ENCODE assay signal across 9 cellular contexts in genomic region chr11:63574856-63575602, GRCh38. TPM values are rescaled to one million over a fixed set of nuclear protein-coding genes. Genes with fewer than 3 reads are reported as not detected.
DNase-seq lines count a peak whose midpoint lies in the region; ATAC-seq and TF ChIP-seq lines count a peak whose summit lies in the region.
"Had no signal": no experiment of that assay in that cellular context is flagged by ENCODE, and none has a peak within 500 bp of the region (broad histone marks: within the 10 kb centered on the region; RNA-seq: fewer than 3 reads in every experiment).

No MANE protein-coding gene starts in this region.

- DNase-seq in GM12865 (ENCODE audit: low read depth) (no peak), immature natural killer cell (no peak), GOT3 (lab: John Stamatoyannopoulos, UW) (no peak)
- DNase-seq in activated T-helper 1 cell treated with anti-CD3 and anti-CD28 coated beads, Interleukin-12 subunit alpha, Interleukin-12 subunit beta, Interleukin-2, Interleukin-4 antibody, amounts not matched to agents 30 ng/mL and 10 ng/mL and 1 ng/mL, durations not matched to agents 14 hours and 24 hours and 36 hours (ENCODE audit: low spot score) = no peak
- DNase-seq: NCI-H187 had no signal

- peaks cover 3% of the 10 kb centered on the region for H3K36me3 Mint-ChIP-seq in activated T-helper 1 cell treated with anti-CD3 and anti-CD28 coated beads, Interleukin-12 subunit alpha, Interleukin-12 subunit beta, Interleukin-2, Interleukin-4 antibody, amounts not matched to agents 30 ng/mL and 10 ng/mL and 1 ng/mL, durations not matched to agents 14 hours and 24 hours and 36 hours (ENCODE audit: low read depth)
- H3K36me3 Mint-ChIP-seq in immature natural killer cell = peaks cover 4 to 21% (median 9%) of the 10 kb centered on the region in 3 donors

- no peaks in the 10 kb centered on the region for H3K36me3 ChIP-seq in skeletal muscle satellite cell (ENCODE audit: insufficient read depth, low read length)

- H3K9ac ChIP-seq in skeletal muscle satellite cell (ENCODE audit: low read depth, low read length) = peak overlapping the region; percentile 41

- H3K4me2 ChIP-seq in skeletal muscle satellite cell (ENCODE audit: low read length) = peak overlapping the region; percentile 75

- peaks cover 20% of the 10 kb centered on the region for H3K4me1 Mint-ChIP-seq in activated T-helper 1 cell treated with anti-CD3 and anti-CD28 coated beads, Interleukin-12 subunit alpha, Interleukin-12 subunit beta, Interleukin-2, Interleukin-4 antibody, amounts not matched to agents 30 ng/mL and 10 ng/mL and 1 ng/mL, durations not matched to agents 14 hours and 24 hours and 36 hours (ENCODE audit: low read depth)
- H3K4me1 Mint-ChIP-seq in immature natural killer cell = peaks cover 46 to 52% of the 10 kb centered on the region in 2 donors

- H3K4me3 Mint-ChIP-seq in activated T-helper 1 cell treated with anti-CD3 and anti-CD28 coated beads, Interleukin-12 subunit alpha, Interleukin-12 subunit beta, Interleukin-2, Interleukin-4 antibody, amounts not matched to agents 30 ng/mL and 10 ng/mL and 1 ng/mL, durations not matched to agents 14 hours and 24 hours and 36 hours = peak overlapping the region; percentile 71
- peak overlapping the region; percentile 80 to 92 (median 87) for H3K4me3 Mint-ChIP-seq in immature natural killer cell

- ATAC-seq in GM18505 (IDR thresholded peaks at IDR 0.05; ENCODE audit: unreplicated experiment) (no peak), SK-N-SH treated with all-trans-retinoic acid at 6 μM for 48 hours (no peak), HG03442 (IDR thresholded peaks at IDR 0.05; ENCODE audit: unreplicated experiment) (no peak)

- H3K9me3 Mint-ChIP-seq in activated T-helper 1 cell treated with anti-CD3 and anti-CD28 coated beads, Interleukin-12 subunit alpha, Interleukin-12 subunit beta, Interleukin-2, Interleukin-4 antibody, amounts not matched to agents 30 ng/mL and 10 ng/mL and 1 ng/mL, durations not matched to agents 14 hours and 24 hours and 36 hours = peaks cover 4% of the 10 kb centered on the region
- H3K9me3 Mint-ChIP-seq in immature natural killer cell = peaks cover 0 to 9% (median 2%) of the 10 kb centered on the region in 6 donors

- peak overlapping the region; percentile 45 for H3K4me3 ChIP-seq in GM12865 (ENCODE audit: low read depth, low read length)
- H3K4me3 ChIP-seq in skeletal muscle satellite cell (ENCODE audit: low read length) = peak overlapping the region; percentile 58

- peak overlapping the region; percentile 88 for H3K27ac Mint-ChIP-seq in activated T-helper 1 cell treated with anti-CD3 and anti-CD28 coated beads, Interleukin-12 subunit alpha, Interleukin-12 subunit beta, Interleukin-2, Interleukin-4 antibody, amounts not matched to agents 30 ng/mL and 10 ng/mL and 1 ng/mL, durations not matched to agents 14 hours and 24 hours and 36 hours
- peak overlapping the region; percentile 94 to 97 (median 95) for H3K27ac Mint-ChIP-seq in immature natural killer cell

- peaks cover 19% of the 10 kb centered on the region for H3K4me1 ChIP-seq in skeletal muscle satellite cell (ENCODE audit: control insufficient read depth, insufficient read depth, low read length)

- TF ChIP-seq CTCF in GM12865 (IDR thresholded peaks at IDR 0.05; ENCODE audit: insufficient read depth, low read depth, low read length, missing control alignments) = no peak

- H3K9me3 ChIP-seq in skeletal muscle satellite cell (replicated peaks; ENCODE audit: low read length) = no peaks in the 10 kb centered on the region

- TF ChIP-seq POLR2A in GM18505 (IDR thresholded peaks at IDR 0.05; ENCODE audit: borderline replicate concordance, extremely low read depth, insufficient read depth, insufficient read length) = no peak

- peaks cover 7% of the 10 kb centered on the region for H3K27me3 Mint-ChIP-seq in activated T-helper 1 cell treated with anti-CD3 and anti-CD28 coated beads, Interleukin-12 subunit alpha, Interleukin-12 subunit beta, Interleukin-2, Interleukin-4 antibody, amounts not matched to agents 30 ng/mL and 10 ng/mL and 1 ng/mL, durations not matched to agents 14 hours and 24 hours and 36 hours (ENCODE audit: insufficient read depth)
- H3K27me3 Mint-ChIP-seq in immature natural killer cell (ENCODE audit: low read depth in 3 of 3) = peaks cover 0 to 3% (median 0%) of the 10 kb centered on the region in 3 donors

- intact Hi-C loops in activated T-helper 1 cell treated with anti-CD3 and anti-CD28 coated beads, Interleukin-12 subunit alpha, Interleukin-12 subunit beta, Interleukin-2, Interleukin-4 antibody, amounts not matched to agents 30 ng/mL and 10 ng/mL and 1 ng/mL, durations not matched to agents 14 hours and 24 hours and 36 hours (cut with micrococcal nuclease) = no loop called here

- no peaks in the 10 kb centered on the region for H3K27me3 ChIP-seq in skeletal muscle satellite cell (ENCODE audit: control insufficient read depth, insufficient read depth, low read length)

TF ChIP-seq in SK-N-SH treated with all-trans-retinoic acid at 6 μM for 48 hours, 23 proteins besides CTCF, POLR2A, EP300 and RAD21 (continues in another document):
- no peak for TF ChIP-seq TCF4 (CRISPR knock-in tag; IDR thresholded peaks at IDR 0.05; ENCODE audit: borderline replicate concordance)
- no peak for TF ChIP-seq GLIS3 (CRISPR knock-in tag; IDR thresholded peaks at IDR 0.05)
- TF ChIP-seq PPARA (CRISPR knock-in tag; IDR thresholded peaks at IDR 0.05; ENCODE audit: borderline replicate concordance) = no peak
- TF ChIP-seq, protein P1, sequence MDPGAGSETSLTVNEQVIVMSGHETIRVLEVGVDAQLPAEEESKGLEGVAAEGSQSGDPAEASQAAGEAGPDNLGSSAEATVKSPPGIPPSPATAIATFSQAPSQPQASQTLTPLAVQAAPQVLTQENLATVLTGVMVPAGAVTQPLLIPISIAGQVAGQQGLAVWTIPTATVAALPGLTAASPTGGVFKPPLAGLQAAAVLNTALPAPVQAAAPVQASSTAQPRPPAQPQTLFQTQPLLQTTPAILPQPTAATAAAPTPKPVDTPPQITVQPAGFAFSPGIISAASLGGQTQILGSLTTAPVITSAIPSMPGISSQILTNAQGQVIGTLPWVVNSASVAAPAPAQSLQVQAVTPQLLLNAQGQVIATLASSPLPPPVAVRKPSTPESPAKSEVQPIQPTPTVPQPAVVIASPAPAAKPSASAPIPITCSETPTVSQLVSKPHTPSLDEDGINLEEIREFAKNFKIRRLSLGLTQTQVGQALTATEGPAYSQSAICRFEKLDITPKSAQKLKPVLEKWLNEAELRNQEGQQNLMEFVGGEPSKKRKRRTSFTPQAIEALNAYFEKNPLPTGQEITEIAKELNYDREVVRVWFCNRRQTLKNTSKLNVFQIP (CRISPR knock-in tag; IDR thresholded peaks at IDR 0.05; ENCODE audit: borderline replicate concordance, low read depth) = no peak
- no peak for TF ChIP-seq ARNTL (CRISPR knock-in tag; IDR thresholded peaks at IDR 0.05; ENCODE audit: borderline replicate concordance, low read depth)
- no peak for TF ChIP-seq OSR1 (CRISPR knock-in tag; IDR thresholded peaks at IDR 0.05)
- TF ChIP-seq, protein P2, sequence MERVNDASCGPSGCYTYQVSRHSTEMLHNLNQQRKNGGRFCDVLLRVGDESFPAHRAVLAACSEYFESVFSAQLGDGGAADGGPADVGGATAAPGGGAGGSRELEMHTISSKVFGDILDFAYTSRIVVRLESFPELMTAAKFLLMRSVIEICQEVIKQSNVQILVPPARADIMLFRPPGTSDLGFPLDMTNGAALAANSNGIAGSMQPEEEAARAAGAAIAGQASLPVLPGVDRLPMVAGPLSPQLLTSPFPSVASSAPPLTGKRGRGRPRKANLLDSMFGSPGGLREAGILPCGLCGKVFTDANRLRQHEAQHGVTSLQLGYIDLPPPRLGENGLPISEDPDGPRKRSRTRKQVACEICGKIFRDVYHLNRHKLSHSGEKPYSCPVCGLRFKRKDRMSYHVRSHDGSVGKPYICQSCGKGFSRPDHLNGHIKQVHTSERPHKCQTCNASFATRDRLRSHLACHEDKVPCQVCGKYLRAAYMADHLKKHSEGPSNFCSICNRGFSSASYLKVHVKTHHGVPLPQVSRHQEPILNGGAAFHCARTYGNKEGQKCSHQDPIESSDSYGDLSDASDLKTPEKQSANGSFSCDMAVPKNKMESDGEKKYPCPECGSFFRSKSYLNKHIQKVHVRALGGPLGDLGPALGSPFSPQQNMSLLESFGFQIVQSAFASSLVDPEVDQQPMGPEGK (CRISPR knock-in tag; IDR thresholded peaks at IDR 0.05; ENCODE audit: borderline replicate concordance) = no peak
- TF ChIP-seq, protein P3, sequence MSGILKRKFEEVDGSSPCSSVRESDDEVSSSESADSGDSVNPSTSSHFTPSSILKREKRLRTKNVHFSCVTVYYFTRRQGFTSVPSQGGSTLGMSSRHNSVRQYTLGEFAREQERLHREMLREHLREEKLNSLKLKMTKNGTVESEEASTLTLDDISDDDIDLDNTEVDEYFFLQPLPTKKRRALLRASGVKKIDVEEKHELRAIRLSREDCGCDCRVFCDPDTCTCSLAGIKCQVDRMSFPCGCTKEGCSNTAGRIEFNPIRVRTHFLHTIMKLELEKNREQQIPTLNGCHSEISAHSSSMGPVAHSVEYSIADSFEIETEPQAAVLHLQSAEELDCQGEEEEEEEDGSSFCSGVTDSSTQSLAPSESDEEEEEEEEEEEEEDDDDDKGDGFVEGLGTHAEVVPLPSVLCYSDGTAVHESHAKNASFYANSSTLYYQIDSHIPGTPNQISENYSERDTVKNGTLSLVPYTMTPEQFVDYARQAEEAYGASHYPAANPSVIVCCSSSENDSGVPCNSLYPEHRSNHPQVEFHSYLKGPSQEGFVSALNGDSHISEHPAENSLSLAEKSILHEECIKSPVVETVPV (CRISPR knock-in tag; IDR thresholded peaks at IDR 0.05) = no peak
- no peak for TF ChIP-seq TOX (CRISPR knock-in tag; IDR thresholded peaks at IDR 0.05; ENCODE audit: borderline replicate concordance)
- TF ChIP-seq BACH2 (CRISPR knock-in tag; IDR thresholded peaks at IDR 0.05; ENCODE audit: borderline replicate concordance) = no peak

RNA-seq across cellular contexts. Expression of gene PLAAT2, which starts 11.8 kb away (rescaled TPM):
- not detected in 2 replicates for total RNA-seq in activated T-helper 1 cell treated with anti-CD3 and anti-CD28 coated beads, Interleukin-12 subunit alpha, Interleukin-12 subunit beta, Interleukin-2, Interleukin-4 antibody, amounts not matched to agents 30 ng/mL and 10 ng/mL and 1 ng/mL, durations not matched to agents 14 hours and 24 hours and 36 hours
- polyA plus RNA-seq in immature natural killer cell = 1 to 10 TPM in 2 of 3 donors, not detected in 1; 2.8 to 3.0 TPM
- not detected in 2 replicates for total RNA-seq in skeletal muscle satellite cell (2012; rRNA removed)

RNA-seq across cellular contexts. Expression of gene PLAAT4, which starts 38.4 kb away (rescaled TPM):
- total RNA-seq in activated T-helper 1 cell treated with anti-CD3 and anti-CD28 coated beads, Interleukin-12 subunit alpha, Interleukin-12 subunit beta, Interleukin-2, Interleukin-4 antibody, amounts not matched to agents 30 ng/mL and 10 ng/mL and 1 ng/mL, durations not matched to agents 14 hours and 24 hours and 36 hours = 11.8 and 12.2 TPM in 2 replicates
- 100 to 1,000 TPM; 886 to 933 (median 906) TPM for polyA plus RNA-seq in immature natural killer cell
- total RNA-seq in skeletal muscle satellite cell (2012; rRNA removed) = 1.3 and 4.8 TPM in 2 replicates

RNA-seq across cellular contexts. Expression of gene PLAAT3, which starts 39.2 kb away (rescaled TPM):
- 2.3 TPM in 2 replicates for total RNA-seq in activated T-helper 1 cell treated with anti-CD3 and anti-CD28 coated beads, Interleukin-12 subunit alpha, Interleukin-12 subunit beta, Interleukin-2, Interleukin-4 antibody, amounts not matched to agents 30 ng/mL and 10 ng/mL and 1 ng/mL, durations not matched to agents 14 hours and 24 hours and 36 hours
- 10 to 100 TPM; 63.6 to 85.2 (median 84.6) TPM for polyA plus RNA-seq in immature natural killer cell
- total RNA-seq in skeletal muscle satellite cell (2012; rRNA removed) = 10.3 and 11.7 TPM in 2 replicates
